In genomic region chr20:62799459-62799858, GRCh38 we compare ENCODE assay signal across 1 cellular context.
TF ChIP-seq lines count a peak whose summit lies in the region.

No MANE protein-coding gene starts in this region.

TF ChIP-seq in HEK293, 187 proteins besides CTCF, POLR2A, EP300 and RAD21 (continued from another document):
- TF ChIP-seq, protein P1, sequence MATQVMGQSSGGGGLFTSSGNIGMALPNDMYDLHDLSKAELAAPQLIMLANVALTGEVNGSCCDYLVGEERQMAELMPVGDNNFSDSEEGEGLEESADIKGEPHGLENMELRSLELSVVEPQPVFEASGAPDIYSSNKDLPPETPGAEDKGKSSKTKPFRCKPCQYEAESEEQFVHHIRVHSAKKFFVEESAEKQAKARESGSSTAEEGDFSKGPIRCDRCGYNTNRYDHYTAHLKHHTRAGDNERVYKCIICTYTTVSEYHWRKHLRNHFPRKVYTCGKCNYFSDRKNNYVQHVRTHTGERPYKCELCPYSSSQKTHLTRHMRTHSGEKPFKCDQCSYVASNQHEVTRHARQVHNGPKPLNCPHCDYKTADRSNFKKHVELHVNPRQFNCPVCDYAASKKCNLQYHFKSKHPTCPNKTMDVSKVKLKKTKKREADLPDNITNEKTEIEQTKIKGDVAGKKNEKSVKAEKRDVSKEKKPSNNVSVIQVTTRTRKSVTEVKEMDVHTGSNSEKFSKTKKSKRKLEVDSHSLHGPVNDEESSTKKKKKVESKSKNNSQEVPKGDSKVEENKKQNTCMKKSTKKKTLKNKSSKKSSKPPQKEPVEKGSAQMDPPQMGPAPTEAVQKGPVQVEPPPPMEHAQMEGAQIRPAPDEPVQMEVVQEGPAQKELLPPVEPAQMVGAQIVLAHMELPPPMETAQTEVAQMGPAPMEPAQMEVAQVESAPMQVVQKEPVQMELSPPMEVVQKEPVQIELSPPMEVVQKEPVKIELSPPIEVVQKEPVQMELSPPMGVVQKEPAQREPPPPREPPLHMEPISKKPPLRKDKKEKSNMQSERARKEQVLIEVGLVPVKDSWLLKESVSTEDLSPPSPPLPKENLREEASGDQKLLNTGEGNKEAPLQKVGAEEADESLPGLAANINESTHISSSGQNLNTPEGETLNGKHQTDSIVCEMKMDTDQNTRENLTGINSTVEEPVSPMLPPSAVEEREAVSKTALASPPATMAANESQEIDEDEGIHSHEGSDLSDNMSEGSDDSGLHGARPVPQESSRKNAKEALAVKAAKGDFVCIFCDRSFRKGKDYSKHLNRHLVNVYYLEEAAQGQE (tag by site-specific recombination; IDR thresholded peaks at IDR 0.05): no peak
- TF ChIP-seq ZNF600 (tag by site-specific recombination; IDR thresholded peaks at IDR 0.05): 0 out of 2 replicates have a peak, but pooled peaks have one; percentile 10
- no peak for TF ChIP-seq SCRT1 (tag by site-specific recombination; IDR thresholded peaks at IDR 0.05; ENCODE audit: borderline replicate concordance)
- no peak for TF ChIP-seq ZNF19 (tag by site-specific recombination; IDR thresholded peaks at IDR 0.05; ENCODE audit: low read depth)
